ENCODE assay signal across 8 cellular contexts in the genomic region with DNA sequence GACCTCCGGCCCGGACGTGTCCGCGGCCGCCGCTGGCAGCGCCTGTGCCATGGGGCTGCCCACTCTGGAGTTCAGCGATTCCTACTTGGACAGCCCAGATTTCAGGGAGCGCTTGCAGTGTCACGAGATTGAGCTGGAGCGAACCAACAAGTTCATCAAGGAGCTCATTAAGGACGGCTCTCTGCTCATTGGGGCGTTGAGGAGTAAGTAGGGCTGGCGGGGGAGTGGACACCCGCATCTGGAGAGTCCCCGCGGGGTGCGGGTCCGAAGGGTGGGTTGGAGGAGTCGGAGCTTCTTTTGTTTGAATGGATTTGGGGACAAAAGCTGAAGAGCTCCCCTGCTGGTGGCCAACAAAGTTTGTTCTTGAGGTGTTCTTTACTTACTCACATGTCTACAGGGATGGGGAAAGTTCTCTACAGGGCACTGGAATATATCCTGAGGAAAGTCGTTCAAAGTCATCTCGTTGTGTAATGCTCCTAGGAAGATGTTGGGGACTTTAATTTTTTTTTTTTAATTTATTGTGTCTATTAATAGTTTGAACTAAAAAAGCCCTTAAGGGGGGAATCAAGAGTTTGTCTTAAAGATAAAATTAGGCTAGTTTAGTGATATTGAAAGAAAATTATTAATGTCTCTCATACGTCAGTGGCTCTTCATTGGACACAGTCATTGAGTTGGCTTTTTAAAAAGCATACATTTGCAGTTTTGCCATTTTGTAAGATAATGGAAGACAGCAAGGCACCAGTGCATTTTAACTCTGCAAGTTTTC. TPM values are rescaled to one million over a fixed set of nuclear protein-coding genes. Genes with fewer than 3 reads are reported as not detected.
DNase-seq lines count a peak whose midpoint lies in the region; ATAC-seq and TF ChIP-seq lines count a peak whose summit lies in the region.

No MANE protein-coding gene starts in this region.

- peak overlapping the region; percentile 81 for H3K4me2 ChIP-seq in MM.1S (ENCODE audit: low read depth, low read length)
- H3K4me2 ChIP-seq in fibroblast of lung (ENCODE audit: extremely low read depth, insufficient read depth, low read length) = peak overlapping the region; percentile 68

- H3K79me2 ChIP-seq in MM.1S (ENCODE audit: low read length) (peaks cover 15% of the 10 kb centered on the region), fibroblast of lung (ENCODE audit: control insufficient read depth, insufficient read depth, low read length) (peaks cover 6% of the 10 kb centered on the region)

- H3K4me1 ChIP-seq in MM.1S (ENCODE audit: low read length) (peaks cover 30% of the 10 kb centered on the region), fibroblast of lung (ENCODE audit: control insufficient read depth, extremely low read depth, insufficient read depth, low read length) (peaks cover 15% of the 10 kb centered on the region), aorta (ENCODE audit: control insufficient read depth in 1 of 2, insufficient read depth in 2 of 2, low read length in 2 of 2) (no peaks in the 10 kb centered on the region)

- WGBS in aorta, 2 donors = 0 to 1% methylated on average over 24 of the region's 24 CpGs

- no peaks in the 10 kb centered on the region for H4K20me1 ChIP-seq in MM.1S (ENCODE audit: insufficient read depth, low read length)
- no peaks in the 10 kb centered on the region for H4K20me1 ChIP-seq in fibroblast of lung (ENCODE audit: control insufficient read depth, extremely low read depth, insufficient read depth, low read length)

- peak overlapping the region; percentile 97 for H3K27ac Mint-ChIP-seq in WTC11

- H3K4me3 Mint-ChIP-seq in WTC11 = peak overlapping the region; percentile 97

- H3K9me3 Mint-ChIP-seq in WTC11 = peaks cover 5% of the 10 kb centered on the region

- H2AFZ ChIP-seq in MM.1S (ENCODE audit: low read length) (peak overlapping the region; percentile 90), fibroblast of lung (ENCODE audit: low read length) (peak overlapping the region; percentile 92)

- peak overlapping the region; percentile 77 for H3K4me3 ChIP-seq in GM12864 (ENCODE audit: low read depth, low read length)
- H3K4me3 ChIP-seq in MM.1S (ENCODE audit: low read length) = peak overlapping the region; percentile 88
- H3K4me3 ChIP-seq in fibroblast of lung (replicated peaks in 1 of 4; ENCODE audit: control extremely low read depth in 1 of 4, insufficient read depth in 1 of 4, low read depth in 3 of 4, low read length in 4 of 4) = peak overlapping the region; percentile 75 to 90 (median 86)
- peak overlapping the region; percentile 69 to 80 for H3K4me3 ChIP-seq in aorta (ENCODE audit: low read length in 2 of 2)

- CTCF ChIA-PET in WTC11 (lab: Charles Lee) = interaction anchor here (0.6 to 2.3 kb wide), 28 partner anchors 8 to 292 kb away, joined by 3 to 27 read pairs (median 4); no protein-coding TSS in a partner anchor

- H3K27me3 Mint-ChIP-seq in WTC11 (ENCODE audit: low read depth) = no peaks in the 10 kb centered on the region

- H3K36me3 Mint-ChIP-seq in WTC11 = peaks cover 11% of the 10 kb centered on the region

- no peaks in the 10 kb centered on the region for H3K9me2 ChIP-seq in MM.1S (replicated peaks; ENCODE audit: insufficient read depth, low read length)

- peak; percentile 69 for ATAC-seq in HG02571 (IDR thresholded peaks at IDR 0.05; ENCODE audit: unreplicated experiment)
- peak; percentile 58 for ATAC-seq in WTC11
- ATAC-seq in aorta (ENCODE audit: low FRiP score) = peak; percentile 79

- peak overlapping the region; percentile 43 for H3K27ac ChIP-seq in 22Rv1
- H3K27ac ChIP-seq in MM.1S (ENCODE audit: low read length) = peak overlapping the region; percentile 42; the same call in 1 of the 2 replicates
- peak overlapping the region; percentile 82 for H3K27ac ChIP-seq in fibroblast of lung (ENCODE audit: insufficient read depth, low read length)
- H3K27ac ChIP-seq in aorta (ENCODE audit: low read depth in 1 of 2, low read length in 2 of 2) = no peak overlapping the region

- POLR2A ChIA-PET in WTC11 (lab: Charles Lee) = interaction anchor here (0.6 to 1.0 kb wide), 5 partner anchors 9 to 42 kb away, joined by 3 to 5 read pairs (median 3); no protein-coding TSS in a partner anchor

- H3F3A ChIP-seq in MM.1S (ENCODE audit: insufficient read depth, low read length) = peaks cover 9% of the 10 kb centered on the region; the same call in 1 of the 2 replicates

- peak overlapping the region; percentile 68 for H3K9ac ChIP-seq in MM.1S (ENCODE audit: low read length)
- peak overlapping the region; percentile 86 for H3K9ac ChIP-seq in fibroblast of lung (ENCODE audit: insufficient read depth, low read length)

- intact Hi-C loops in aorta (cut with DNase I) = loop anchor here in 1 of 2 donors (5.0 kb wide), 1 partner anchor 49 kb away; no protein-coding TSS in a partner anchor

- H3K9me3 ChIP-seq in MM.1S (replicated peaks; ENCODE audit: insufficient read depth, low read length) = no peaks in the 10 kb centered on the region
- H3K9me3 ChIP-seq in fibroblast of lung (ENCODE audit: control insufficient read depth, insufficient read depth, low read depth, low read length) = no peaks in the 10 kb centered on the region
- no peaks in the 10 kb centered on the region for H3K9me3 ChIP-seq in aorta (ENCODE audit: control insufficient read depth, low read length)

- DNase-seq in GM12864 (ENCODE audit: low read depth) = no peak
- peak; percentile 83 for DNase-seq in MM.1S
- peak; percentile 72 for DNase-seq in WTC11 (ENCODE audit: low spot score)
- peak; percentile 84 to 87 for DNase-seq in fibroblast of lung (ENCODE audit: low read depth in 2 of 2)
- peak; percentile 87 for DNase-seq in myocyte (ENCODE audit: low read depth)
- DNase-seq in aorta = peak; percentile 58 to 80

- H3K36me3 ChIP-seq in MM.1S (replicated peaks; ENCODE audit: insufficient read depth, low read length) (no peaks in the 10 kb centered on the region), fibroblast of lung (ENCODE audit: control insufficient read depth, insufficient read depth, low read length) (no peaks in the 10 kb centered on the region), aorta (ENCODE audit: control insufficient read depth in 1 of 2, insufficient read depth in 2 of 2, low read length in 1 of 2) (no peaks in the 10 kb centered on the region)

- peaks cover 62% of the 10 kb centered on the region for H3K4me1 Mint-ChIP-seq in WTC11

- H3K27me3 ChIP-seq in MM.1S (replicated peaks; ENCODE audit: insufficient read depth, low read length) (no peaks in the 10 kb centered on the region), fibroblast of lung (ENCODE audit: control insufficient read depth, insufficient read depth, low read length) (no peaks in the 10 kb centered on the region), aorta (ENCODE audit: control insufficient read depth in 1 of 2, insufficient read depth in 2 of 2, low read length in 1 of 2) (no peaks in the 10 kb centered on the region)

- TF ChIP-seq CTCF in 22Rv1 (IDR thresholded peaks at IDR 0.05) (peak; percentile 77), GM12864 (IDR thresholded peaks at IDR 0.05; ENCODE audit: low read depth, low read length, missing control alignments) (peak; percentile 83), MM.1S (IDR thresholded peaks at IDR 0.05; ENCODE audit: low read length) (peak; percentile 59), WTC11 (IDR thresholded peaks at IDR 0.05) (peak; percentile 44), fibroblast of lung (conservative IDR thresholded peaks at IDR 0.05 in 1 of 2, IDR thresholded peaks at IDR 0.05 in 1 of 2; ENCODE audit: low read depth in 1 of 2, low read length in 2 of 2) (peak; percentile 75 to 76)

TF ChIP-seq in WTC11, 78 proteins besides CTCF, POLR2A, EP300 and RAD21 (continues in another document):
- TF ChIP-seq, protein P1, sequence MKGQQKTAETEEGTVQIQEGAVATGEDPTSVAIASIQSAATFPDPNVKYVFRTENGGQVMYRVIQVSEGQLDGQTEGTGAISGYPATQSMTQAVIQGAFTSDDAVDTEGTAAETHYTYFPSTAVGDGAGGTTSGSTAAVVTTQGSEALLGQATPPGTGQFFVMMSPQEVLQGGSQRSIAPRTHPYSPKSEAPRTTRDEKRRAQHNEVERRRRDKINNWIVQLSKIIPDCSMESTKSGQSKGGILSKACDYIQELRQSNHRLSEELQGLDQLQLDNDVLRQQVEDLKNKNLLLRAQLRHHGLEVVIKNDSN (CRISPR knock-in tag; IDR thresholded peaks at IDR 0.05) = 0 out of 2 replicates have a peak, but pooled peaks have one; percentile 17
- TF ChIP-seq ZNF425 (CRISPR knock-in tag; conservative IDR thresholded peaks at IDR 0.05) = no peak
- TF ChIP-seq ATF1 (CRISPR knock-in tag; IDR thresholded peaks at IDR 0.05) = no peak

RNA-seq across cellular contexts. Expression of gene ARHGAP42, which starts 0.7 kb away (rescaled TPM):
- total RNA-seq in WTC11 (2021) (30.0 to 32.5 TPM (median 31.7 TPM) in 3 replicates), fibroblast of lung (8.7 and 13.4 TPM in 2 replicates), myocyte (21.2 and 26.2 TPM in 2 replicates), aorta (10 to 100 TPM; 13.8 to 15.8 TPM)
- polyA plus RNA-seq in fibroblast of lung (4.0 and 8.0 TPM in 2 replicates), aorta (1 to 10 TPM; 4.1 to 7.9 TPM)
- 2.8 and 6.2 TPM in 2 replicates for polyA plus RNA-seq in fibroblast of lung (2012)
- 3.4 and 10.6 TPM in 2 replicates for polyA minus RNA-seq in fibroblast of lung (ENCODE audit: low replicate concordance)
- polyA plus RNA-seq in myocyte (2012) = 4.6 TPM

Comparison
In these comparisons a context has a peak if more than half of its experiments do, and no peak if none do; other contexts are left out.
1. H3K27ac ChIP-seq: peak in 22Rv1 (single experiment), MM.1S (single experiment) and fibroblast of lung (single experiment); none in aorta (0 of 2).
2. Peak in every context shown above with its lines, with median percentiles within 50 percentile points of each other: CTCF ChIP-seq, H3K4me3 ChIP-seq and ATAC-seq.